ENCODE assay signal across 8 cellular contexts in the genomic region with DNA sequence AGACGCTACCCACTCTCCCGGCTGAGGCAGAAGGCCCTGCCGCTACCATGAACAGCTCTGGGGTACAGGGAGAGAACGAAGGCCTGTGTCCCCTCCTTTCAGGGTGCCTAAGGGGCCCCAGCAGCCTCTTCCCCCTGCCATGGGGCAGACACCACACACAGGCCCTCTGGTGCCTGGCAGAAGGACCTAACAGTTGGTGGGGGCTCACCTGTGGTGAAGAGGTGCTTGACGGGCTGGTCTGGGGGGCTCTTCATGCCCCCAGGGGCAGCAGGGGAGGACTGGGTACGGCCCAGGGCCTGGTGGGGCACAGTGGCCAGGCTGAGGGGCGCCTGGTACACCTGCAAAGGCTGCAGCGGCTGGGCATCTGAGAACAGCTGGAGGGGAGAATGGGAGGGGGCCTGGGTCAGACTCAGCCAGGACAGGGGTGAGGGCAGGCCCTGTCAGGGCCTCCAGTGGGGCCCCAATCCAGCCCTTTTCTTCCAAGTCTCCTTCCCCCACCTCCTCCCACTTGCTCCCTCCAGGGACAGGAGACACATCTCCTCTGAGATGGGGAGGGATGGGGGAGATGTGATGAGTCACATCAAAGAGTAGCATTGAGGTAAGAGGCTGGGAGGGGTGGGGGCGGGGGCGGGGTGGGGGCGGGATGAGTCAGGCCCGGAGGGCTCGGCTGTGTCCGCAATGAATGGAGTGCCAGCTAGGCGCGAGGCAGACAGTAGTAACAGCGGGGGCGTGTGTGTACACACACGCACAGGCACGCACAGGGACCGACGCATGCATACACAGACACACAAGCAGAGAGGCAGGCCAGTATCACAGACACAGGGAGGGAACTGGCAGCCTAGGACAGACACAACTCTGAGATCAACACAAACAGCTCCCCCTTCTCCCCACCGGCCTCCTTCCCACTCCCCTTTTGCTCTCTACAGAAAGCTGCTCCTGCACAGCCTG. TPM values are rescaled to one million over a fixed set of nuclear protein-coding genes. Genes with fewer than 3 reads are reported as not detected.
DNase-seq lines count a peak whose midpoint lies in the region; ATAC-seq, FAIRE-seq and TF ChIP-seq lines count a peak whose summit lies in the region.

No MANE protein-coding gene starts in this region.

- 0 out of 2 replicates have a peak, but pooled peaks have one; percentile 19 for TF ChIP-seq RAD21 in IMR-90 (IDR thresholded peaks at IDR 0.05; ENCODE audit: low read length)
- TF ChIP-seq RAD21 in H1 (IDR thresholded peaks at IDR 0.05 in 1 of 2, conservative IDR thresholded peaks at IDR 0.05 in 1 of 2; ENCODE audit: low read depth in 2 of 2, low read length in 2 of 2), result no peak

- no TSS peak for BruUV-seq in IMR-90 (replicated peaks; lab: Mats Ljungman, UMichigan)

- H2BK5ac ChIP-seq in IMR-90 (ENCODE audit: low read depth, low read length, poor library complexity, severe bottlenecking) (peak overlapping the region; percentile 88), H1 (ENCODE audit: low read depth, low read length) (peak overlapping the region; percentile 96)

- H2AFZ ChIP-seq in IMR-90 (replicated peaks; ENCODE audit: low read length, poor library complexity), result peak overlapping the region; percentile 28
- no peak overlapping the region for H2AFZ ChIP-seq in H1 (ENCODE audit: low read length)

- POLR2A ChIA-PET in AG04449 (lab: Yijun Ruan, JAX) (interaction anchor here (0.6 to 1.5 kb wide), 7 partner anchors 9 to 100 kb away, joined by 3 to 6 read pairs (median 3); a partner anchor contains a TSS), IMR-90 (lab: Charles Lee; ENCODE audit: unreplicated experiment) (interaction anchor here (0.6 to 0.7 kb wide), 2 partner anchors 19 to 133 kb away, joined by 3 to 5 read pairs; a partner anchor contains a TSS), H1 (lab: Charles Lee; ENCODE audit: partially characterized antibody) (interaction anchor here (1.0 to 3.6 kb wide), 14 partner anchors 8 to 88 kb away, joined by 3 to 17 read pairs (median 6); a partner anchor contains a TSS)

- dilution Hi-C loops in IMR-90 (cut with HindIII; ENCODE audit: low sequenced_read_pairs, unreplicated experiment), result no loop called here

- H2BK15ac ChIP-seq in IMR-90 (ENCODE audit: low read depth, low read length), result peak overlapping the region; percentile 82; the same call in 2 of the 3 replicates
- peak overlapping the region; percentile 65; the same call in 1 of the 2 replicates for H2BK15ac ChIP-seq in H1 (ENCODE audit: low read length)

- peak; percentile 90 for ATAC-seq in IMR-90 (ENCODE audit: low read depth)

- DNase-seq in AG04449 (ENCODE audit: low read depth, low spot score), result no peak
- peak; percentile 98 for DNase-seq in IMR-90
- DNase-seq in activated CD4-positive, alpha-beta T cell treated with anti-CD3 and anti-CD28 coated beads, Interleukin-2, amount 50 U/mL, for 48 hours, result peak; percentile 56 to 67
- DNase-seq in H1 (ENCODE audit: low read depth in 1 of 2, low spot score in 2 of 2), result no peak
- DNase-seq in non-pigmented ciliary epithelial cell (ENCODE audit: low read depth), result peak; percentile 69
- peak; percentile 73 to 89 for DNase-seq in uterus
- no peak for DNase-seq in midbrain (lab: John Stamatoyannopoulos, UW)
- no peak for DNase-seq in GDM1 (lab: John Stamatoyannopoulos, UW)

- H3K23ac ChIP-seq in IMR-90 (ENCODE audit: low read depth, low read length) (peak overlapping the region; percentile 97), H1 (ENCODE audit: insufficient read length) (no peak overlapping the region)

- peaks cover 17% of the 10 kb centered on the region for H3K9me1 ChIP-seq in IMR-90 (ENCODE audit: insufficient read depth, low read length)

- peaks cover 4% of the 10 kb centered on the region; the same call in 1 of the 2 replicates for H3K23me2 ChIP-seq in H1 (ENCODE audit: low read depth, low read length)

- H3K27ac ChIP-seq in IMR-90 (ENCODE audit: insufficient read depth, low read length) (peak overlapping the region; percentile 71), H1 (ENCODE audit: low read depth, low read length) (peak overlapping the region; percentile 70), uterus (peak overlapping the region; percentile 81 to 88)

- peak overlapping the region; percentile 25 for H3K4me2 ChIP-seq in IMR-90 (ENCODE audit: low read depth, low read length)
- peak overlapping the region; percentile 66 to 71 for H3K4me2 ChIP-seq in H1 (ENCODE audit: insufficient read depth in 1 of 2, low read depth in 2 of 2, low read length in 2 of 2)

- H3K4me1 ChIP-seq in IMR-90 (ENCODE audit: control insufficient read depth, insufficient read depth, low read length), result peaks cover 20% of the 10 kb centered on the region
- peaks cover 3 to 18% (median 12%) of the 10 kb centered on the region in 4 experiments for H3K4me1 ChIP-seq in H1 (replicated peaks in 1 of 4; ENCODE audit: control insufficient read depth in 3 of 4, insufficient read depth in 4 of 4, low read length in 3 of 4)
- H3K4me1 ChIP-seq in uterus, result no peaks in the 10 kb centered on the region

- H3K27me3 ChIP-seq in IMR-90 (ENCODE audit: control insufficient read depth, insufficient read depth, low read length) (no peaks in the 10 kb centered on the region), H1 (replicated peaks in 1 of 4; ENCODE audit: control insufficient read depth in 3 of 4, extremely low read depth in 1 of 4, insufficient read depth in 3 of 4, low read length in 3 of 4) (no peaks in the 10 kb centered on the region), uterus (no peaks in the 10 kb centered on the region)

- H4K20me1 ChIP-seq in IMR-90 (ENCODE audit: insufficient read depth, low read length) (peaks cover 10% of the 10 kb centered on the region; the same call in 1 of the 2 replicates), H1 (replicated peaks in 1 of 2; ENCODE audit: control insufficient read depth in 1 of 2, insufficient read depth in 2 of 2, low read length in 2 of 2) (peaks cover 0 to 2% of the 10 kb centered on the region in 2 experiments)

- H3K79me1 ChIP-seq in IMR-90 (ENCODE audit: low read depth in 1 of 2, low read length in 2 of 2), result peaks cover 19 to 76% of the 10 kb centered on the region in 2 experiments; a peak in 3 of 4 replicates
- H3K79me1 ChIP-seq in H1 (ENCODE audit: low read depth, low read length), result peaks cover 5% of the 10 kb centered on the region; the same call in 1 of the 2 replicates

- FAIRE-seq in H1 (lab: Jason Lieb, UNC), result no peak

- H3K9ac ChIP-seq in IMR-90 (ENCODE audit: low read depth, low read length) (peak overlapping the region; percentile 60), H1 (replicated peaks in 1 of 4; ENCODE audit: extremely low read depth in 1 of 4, low read depth in 3 of 4, low read length in 3 of 4) (peak overlapping the region in 3 of 4 experiments; percentile 1 to 62 (median 4); a peak in 3 of 7 replicates)

- H3K9me3 ChIP-seq in IMR-90 (ENCODE audit: control insufficient read depth, insufficient read depth, low read length) (no peaks in the 10 kb centered on the region), H1 (ENCODE audit: insufficient read depth in 2 of 2, low read depth in 1 of 2, low read length in 1 of 2) (no peaks in the 10 kb centered on the region), uterus (no peaks in the 10 kb centered on the region)

- intact Hi-C loops in IMR-90 (cut with micrococcal nuclease), result no loop called here
- intact Hi-C loops in uterus (cut with DNase I; ENCODE audit: low total_unique reads), result no loop called here

- H3K18ac ChIP-seq in IMR-90 (ENCODE audit: low read depth, low read length) (peak overlapping the region; percentile 50), H1 (ENCODE audit: extremely low read depth, low read length) (peak overlapping the region; percentile 78)

- TF ChIP-seq EP300 in H1 (IDR thresholded peaks at IDR 0.05; ENCODE audit: borderline replicate concordance in 1 of 2, low read depth in 2 of 2, low read length in 2 of 2), result no peak

- H3K14ac ChIP-seq in IMR-90 (replicated peaks; ENCODE audit: low read depth, low read length) (peak overlapping the region; percentile 82), H1 (ENCODE audit: insufficient read length) (no peak overlapping the region)

- CTCF ChIA-PET in AG04449 (lab: Yijun Ruan, JAX), result interaction anchor here (1.1 to 6.2 kb wide), 7 partner anchors 13 to 146 kb away, joined by 3 to 39 read pairs (median 5); a partner anchor contains a TSS
- CTCF ChIA-PET in IMR-90 (lab: Yijun Ruan, JAX), result interaction anchor here (0.5 to 1.3 kb wide), 2 partner anchors 29 to 41 kb away, joined by 3 to 4 read pairs; no protein-coding TSS in a partner anchor
- CTCF ChIA-PET in H1 (lab: Charles Lee; ENCODE audit: partially characterized antibody), result interaction anchor here (0.6 to 34.4 kb wide), 15 partner anchors 8 to 244 kb away, joined by 3 to 638 read pairs (median 4); a partner anchor contains a TSS

- peak overlapping the region; percentile 88 for H2BK120ac ChIP-seq in IMR-90 (ENCODE audit: low read depth, low read length)
- H2BK120ac ChIP-seq in H1 (replicated peaks; ENCODE audit: low read depth, low read length), result peak overlapping the region; percentile 92

- H4K5ac ChIP-seq in IMR-90 (ENCODE audit: low read depth, low read length), result peak overlapping the region; percentile 66
- peak overlapping the region; percentile 83 for H4K5ac ChIP-seq in H1 (ENCODE audit: insufficient read length, low read depth, low read length)

- H3K4me3 ChIP-seq in AG04449 (ENCODE audit: low read depth, low read length) (peak overlapping the region; percentile 8), IMR-90 (ENCODE audit: insufficient read depth, low read depth, low read length) (no peak overlapping the region), H1 (ENCODE audit: extremely low read depth in 1 of 4, insufficient read depth in 2 of 4, low read depth in 3 of 4, low read length in 4 of 4) (peak overlapping the region in 3 of 4 experiments; percentile 19 to 46 (median 24); a peak in 5 of 8 replicates), uterus (no peak overlapping the region)

- 0% methylated on average over 6 of the region's 23 CpGs; no CpG with 5 or more reads in 1 of the 2 experiments for WGBS in IMR-90 (ENCODE audit: extremely low coverage in 2 of 2, insufficient read length in 1 of 2), 2 experiments
- WGBS in H1 (ENCODE audit: extremely low coverage in 1 of 2, insufficient coverage in 1 of 2, insufficient read length in 1 of 2, insufficient replicate concordance in 2 of 2, low coverage in 1 of 2, low lambda C conversion rate in 2 of 2, missing lambda C conversion rate in 1 of 2), 2 experiments, result 60% methylated on average over 13 of the region's 23 CpGs; no CpG with 5 or more reads in 1 of the 2 experiments

- H4K91ac ChIP-seq in IMR-90 (ENCODE audit: insufficient read depth, low read depth, low read length), result peak overlapping the region; percentile 77
- peak overlapping the region; percentile 97 for H4K91ac ChIP-seq in H1 (replicated peaks; ENCODE audit: insufficient read length, low read length)

- H3K36me3 ChIP-seq in IMR-90 (ENCODE audit: control insufficient read depth, insufficient read depth, low read length) (peaks cover 40% of the 10 kb centered on the region), H1 (ENCODE audit: control insufficient read depth in 2 of 4, insufficient read depth in 4 of 4, low read length in 3 of 4) (peaks cover 8 to 19% (median 18%) of the 10 kb centered on the region in 4 experiments), uterus (no peaks in the 10 kb centered on the region)

- in situ Hi-C loops in IMR-90 (cut with MboI; ENCODE audit: low sequenced_read_pairs), result no loop called here

- H3K79me2 ChIP-seq in H1 (ENCODE audit: control insufficient read depth in 1 of 2, insufficient read depth in 2 of 2, low read length in 2 of 2), result no peaks in the 10 kb centered on the region

- H4K8ac ChIP-seq in IMR-90 (ENCODE audit: low read depth in 2 of 2, low read length in 2 of 2), result peak overlapping the region; percentile 4 to 74; a peak in 2 of 4 replicates
- H4K8ac ChIP-seq in H1 (ENCODE audit: extremely low read depth, insufficient read depth, low read length), result peak overlapping the region; percentile 20

- TF ChIP-seq CTCF in AG04449 (IDR thresholded peaks at IDR 0.05; ENCODE audit: insufficient read depth, low read length, missing control alignments), result no peak
- no peak for TF ChIP-seq CTCF in IMR-90 (conservative IDR thresholded peaks at IDR 0.05; ENCODE audit: low read depth, low read length)
- no peak for TF ChIP-seq CTCF in H1 (IDR thresholded peaks at IDR 0.05; ENCODE audit: control extremely low read depth in 1 of 3, insufficient read depth in 1 of 3, low read depth in 1 of 3, low read length in 3 of 3)
- no peak for TF ChIP-seq CTCF in uterus (IDR thresholded peaks at IDR 0.05)

- TF ChIP-seq POLR2A in IMR-90 (IDR thresholded peaks at IDR 0.05; ENCODE audit: low read depth, low read length) (peak; percentile 85), H1 (IDR thresholded peaks at IDR 0.05; ENCODE audit: control extremely low read depth in 1 of 2, low read depth in 2 of 2, low read length in 2 of 2) (no peak), uterus (IDR thresholded peaks at IDR 0.05) (no peak)

- peak overlapping the region; percentile 96 for H2AK9ac ChIP-seq in IMR-90 (replicated peaks; ENCODE audit: low read depth, low read length, poor library complexity)

- peak overlapping the region; percentile 94; the same call in 1 of the 2 replicates for H2BK12ac ChIP-seq in H1 (ENCODE audit: low read depth, low read length)

- H3K4ac ChIP-seq in IMR-90 (ENCODE audit: low read depth, low read length) (peak overlapping the region; percentile 96), H1 (replicated peaks; ENCODE audit: insufficient read length, low read depth, low read length) (peak overlapping the region; percentile 65)

- peak overlapping the region; percentile 93 for H2AK5ac ChIP-seq in IMR-90 (ENCODE audit: low read depth, low read length)
- H2AK5ac ChIP-seq in H1 (ENCODE audit: low read depth, low read length), result peak overlapping the region; percentile 55; the same call in 1 of the 2 replicates

- no peak overlapping the region; the same call in 1 of the 2 replicates for H3K56ac ChIP-seq in IMR-90 (ENCODE audit: extremely low read depth, insufficient read depth, low read length)
- H3K56ac ChIP-seq in H1 (replicated peaks; ENCODE audit: insufficient read length, low read depth, low read length), result peak overlapping the region; percentile 46

- H2BK20ac ChIP-seq in IMR-90 (ENCODE audit: low read depth, low read length), result peak overlapping the region; percentile 69; the same call in 1 of the 2 replicates
- H2BK20ac ChIP-seq in H1 (ENCODE audit: low read length), result peak overlapping the region; percentile 75

RNA-seq across cellular contexts. Expression of a gene that starts 16.1 kb away (rescaled TPM):
- total RNA-seq in IMR-90 (2012; rRNA removed), result 19.4 and 20.4 TPM in 2 replicates
- 107 and 127 TPM in 2 replicates for polyA plus RNA-seq in IMR-90 (2012; rRNA removed)
- 87.5 and 210 TPM in 2 replicates for polyA plus RNA-seq in IMR-90 (2012; cell fraction: cytosol; rRNA removed)
- polyA plus RNA-seq in IMR-90 (2012; cell fraction: nucleus; rRNA removed; ENCODE audit: low replicate concordance), result 49.2 and 86.8 TPM in 2 replicates
- 104 and 114 TPM in 2 replicates for total RNA-seq in H1 (2021; fragmentation: NEBNext Ultra II Directional; extraction: Animal tissue kit (Norgen Biotek cat#: 25700))
- polyA plus RNA-seq in H1 (2011; rRNA removed), result 343 and 436 TPM in 2 replicates
- polyA plus RNA-seq in H1 (2011; cell fraction: cytosol; rRNA removed), result 191 TPM
- 198 TPM for polyA plus RNA-seq in H1 (2011; cell fraction: nucleus; rRNA removed)
- 143 to 233 TPM (median 204 TPM) in 4 replicates for polyA plus RNA-seq in H1 (2012, experiment 1 of 2)
- 249 TPM for polyA plus RNA-seq in H1 (2012, experiment 2 of 2)
- 394 TPM for polyA plus RNA-seq in H1 (2013, experiment 1 of 2)
- polyA plus RNA-seq in H1 (2013, experiment 2 of 2), result 451 TPM
- 132 and 168 TPM in 2 replicates for polyA minus RNA-seq in H1 (2011; rRNA and poly(A)+ RNA removed)
- 151 TPM for polyA minus RNA-seq in H1 (2011; cell fraction: cytosol; rRNA and poly(A)+ RNA removed)
- 96.9 TPM for polyA minus RNA-seq in H1 (2011; cell fraction: nucleus; rRNA and poly(A)+ RNA removed)
- total RNA-seq in uterus, result 10 to 100 TPM; 12.4 to 66.3 (median 33.8) TPM

RNA-seq across cellular contexts. Expression of a gene that starts 20.2 kb away (rescaled TPM):
- total RNA-seq in IMR-90 (2012; rRNA removed) (41.0 and 50.3 TPM in 2 replicates), uterus (10 to 100 TPM; 24.5 to 49.8 (median 37.1) TPM)
- polyA plus RNA-seq in IMR-90 (2012; rRNA removed) (37.6 and 38.0 TPM in 2 replicates), H1 (2011; rRNA removed) (51.6 and 69.8 TPM in 2 replicates)
- 20.3 and 21.4 TPM in 2 replicates for polyA plus RNA-seq in IMR-90 (2012; cell fraction: cytosol; rRNA removed)
- 8.8 and 29.9 TPM in 2 replicates for polyA plus RNA-seq in IMR-90 (2012; cell fraction: nucleus; rRNA removed; ENCODE audit: low replicate concordance)
- 118 and 142 TPM in 2 replicates for total RNA-seq in H1 (2021; fragmentation: NEBNext Ultra II Directional; extraction: Animal tissue kit (Norgen Biotek cat#: 25700))
- polyA plus RNA-seq in H1 (2011; cell fraction: cytosol; rRNA removed), result 57.3 TPM
- polyA plus RNA-seq in H1 (2011; cell fraction: nucleus; rRNA removed), result 31.1 TPM
- polyA plus RNA-seq in H1 (2012, experiment 1 of 2), result 59.4 to 75.6 TPM (median 69.7 TPM) in 4 replicates
- 76.0 TPM for polyA plus RNA-seq in H1 (2012, experiment 2 of 2)
- polyA plus RNA-seq in H1 (2013, experiment 1 of 2), result 126 TPM
- polyA plus RNA-seq in H1 (2013, experiment 2 of 2), result 129 TPM
- 83.5 and 95.8 TPM in 2 replicates for polyA minus RNA-seq in H1 (2011; rRNA and poly(A)+ RNA removed)
- polyA minus RNA-seq in H1 (2011; cell fraction: cytosol; rRNA and poly(A)+ RNA removed), result 54.6 TPM
- polyA minus RNA-seq in H1 (2011; cell fraction: nucleus; rRNA and poly(A)+ RNA removed), result 32.1 TPM

RNA-seq across cellular contexts. Expression of a gene that starts 36.8 kb away (rescaled TPM):
- 61.3 and 71.4 TPM in 2 replicates for total RNA-seq in IMR-90 (2012; rRNA removed)
- 47.0 and 50.0 TPM in 2 replicates for polyA plus RNA-seq in IMR-90 (2012; rRNA removed)
- polyA plus RNA-seq in IMR-90 (2012; cell fraction: cytosol; rRNA removed), result 21.2 and 58.0 TPM in 2 replicates
- polyA plus RNA-seq in IMR-90 (2012; cell fraction: nucleus; rRNA removed; ENCODE audit: low replicate concordance), result 87.7 and 169 TPM in 2 replicates
- total RNA-seq in H1 (2021; fragmentation: NEBNext Ultra II Directional; extraction: Animal tissue kit (Norgen Biotek cat#: 25700)), result 48.5 and 54.0 TPM in 2 replicates
- polyA plus RNA-seq in H1 (2011; rRNA removed), result 54.4 and 79.2 TPM in 2 replicates
- polyA plus RNA-seq in H1 (2011; cell fraction: cytosol; rRNA removed), result 78.3 TPM
- polyA plus RNA-seq in H1 (2011; cell fraction: nucleus; rRNA removed), result 103 TPM
- 31.8 to 62.6 TPM (median 53.9 TPM) in 4 replicates for polyA plus RNA-seq in H1 (2012, experiment 1 of 2)
- 44.0 TPM for polyA plus RNA-seq in H1 (2012, experiment 2 of 2)
- polyA plus RNA-seq in H1 (2013, experiment 1 of 2), result 23.8 TPM
- 23.7 TPM for polyA plus RNA-seq in H1 (2013, experiment 2 of 2)
- polyA minus RNA-seq in H1 (2011; rRNA and poly(A)+ RNA removed), result 77.4 and 115 TPM in 2 replicates
- polyA minus RNA-seq in H1 (2011; cell fraction: cytosol; rRNA and poly(A)+ RNA removed), result 41.8 TPM
- polyA minus RNA-seq in H1 (2011; cell fraction: nucleus; rRNA and poly(A)+ RNA removed), result 57.9 TPM
- 10 to 100 TPM; 35.9 to 74.1 (median 58.0) TPM for total RNA-seq in uterus

RNA-seq across cellular contexts. Expression of a gene that starts 55.1 kb away (rescaled TPM):
- 2.8 and 3.2 TPM in 2 replicates for total RNA-seq in IMR-90 (2012; rRNA removed)
- polyA plus RNA-seq in IMR-90 (2012; rRNA removed), result 4.0 and 4.4 TPM in 2 replicates
- 1.8 TPM in 2 replicates for polyA plus RNA-seq in IMR-90 (2012; cell fraction: cytosol; rRNA removed)
- 6.9 and 8.0 TPM in 2 replicates for polyA plus RNA-seq in IMR-90 (2012; cell fraction: nucleus; rRNA removed; ENCODE audit: low replicate concordance)
- 18.8 and 19.4 TPM in 2 replicates for total RNA-seq in H1 (2021; fragmentation: NEBNext Ultra II Directional; extraction: Animal tissue kit (Norgen Biotek cat#: 25700))
- polyA plus RNA-seq in H1 (2011; rRNA removed), result 21.6 and 24.1 TPM in 2 replicates
- polyA plus RNA-seq in H1 (2011; cell fraction: cytosol; rRNA removed), result 17.5 TPM
- 32.1 TPM for polyA plus RNA-seq in H1 (2011; cell fraction: nucleus; rRNA removed)
- 16.3 to 20.8 TPM (median 17.6 TPM) in 4 replicates for polyA plus RNA-seq in H1 (2012, experiment 1 of 2)
- polyA plus RNA-seq in H1 (2012, experiment 2 of 2), result 16.8 TPM
- polyA plus RNA-seq in H1 (2013, experiment 1 of 2), result 10.8 TPM
- 10.3 TPM for polyA plus RNA-seq in H1 (2013, experiment 2 of 2)
- 35.7 and 36.8 TPM in 2 replicates for polyA minus RNA-seq in H1 (2011; rRNA and poly(A)+ RNA removed)
- 17.8 TPM for polyA minus RNA-seq in H1 (2011; cell fraction: cytosol; rRNA and poly(A)+ RNA removed)
- polyA minus RNA-seq in H1 (2011; cell fraction: nucleus; rRNA and poly(A)+ RNA removed), result 18.6 TPM
- total RNA-seq in uterus, result 1 to 10 TPM in 2 of 4 donors, not detected in 2; 1.6 to 2.4 TPM

Comparison
In these comparisons a context has a peak if more than half of its experiments do, and no peak if none do; other contexts are left out.
1. DNase-seq: peak in IMR-90 (single experiment), activated CD4-positive, alpha-beta T cell treated with anti-CD3 and anti-CD28 coated beads, Interleukin-2, amount 50 U/mL, for 48 hours (2 of 2), non-pigmented ciliary epithelial cell (single experiment) and uterus (2 of 2); none in AG04449 (single experiment), H1 (0 of 2), midbrain (single experiment) and GDM1 (single experiment).
2. H3K4me3 ChIP-seq: peak in AG04449 (single experiment) and H1 (3 of 4); none in IMR-90 (single experiment) and uterus (0 of 2).
3. Peak in every context shown above with its lines, with median percentiles within 50 percentile points of each other: H3K27ac ChIP-seq.